ENCODE assay signal across 14 cellular contexts in genomic region chr17:3959921-3960601, GRCh38. TPM values are rescaled to one million over a fixed set of nuclear protein-coding genes. Genes with fewer than 3 reads are reported as not detected.
DNase-seq lines count a peak whose midpoint lies in the region; ATAC-seq and TF ChIP-seq lines count a peak whose summit lies in the region.
"Had no signal": no experiment of that assay in that cellular context is flagged by ENCODE, and none has a peak within 500 bp of the region (broad histone marks: within the 10 kb centered on the region; RNA-seq: fewer than 3 reads in every experiment).

No MANE protein-coding gene starts in this region.

- WGBS in IMR-90 (ENCODE audit: extremely low coverage in 2 of 2, insufficient read length in 1 of 2), 2 experiments, result 96% methylated on average over 9 of the region's 14 CpGs; no CpG with 5 or more reads in 1 of the 2 experiments

- H3K18ac ChIP-seq in IMR-90 (ENCODE audit: low read depth, low read length), result no peak overlapping the region; the same call in 1 of the 2 replicates

- peak overlapping the region; percentile 86 for H3K4me3 Mint-ChIP-seq in T-helper 2 cell treated with Interferon-gamma antibody and Interleukin-4, amounts not matched to agents 5 μg/mL and 100 μg/mL, for 36 hours
- H3K4me3 Mint-ChIP-seq in activated naive CD8-positive, alpha-beta T cell treated with anti-CD3 and anti-CD28 coated beads, Interleukin-2, amount 50 U/mL, for 24 hours, result peak overlapping the region; percentile 48
- peak overlapping the region; percentile 61 for H3K4me3 Mint-ChIP-seq in natural killer cell treated with Interleukin-12 subunit alpha and Interleukin-12 subunit beta and Interleukin-15 and Interleukin-18, amount 100 ng/mL, for 72 hours

- H2BK20ac ChIP-seq in IMR-90 (ENCODE audit: low read depth, low read length), result peak overlapping the region; percentile 11; the same call in 1 of the 2 replicates

- H3K9me3 ChIP-seq in IMR-90 (ENCODE audit: control insufficient read depth, insufficient read depth, low read length) (no peaks in the 10 kb centered on the region), WERI-Rb-1 (ENCODE audit: severe bottlenecking) (no peaks in the 10 kb centered on the region)
- H3K9me3 ChIP-seq: vagina had no signal

- H4K20me1 ChIP-seq in IMR-90 (ENCODE audit: insufficient read depth, low read length), result no peaks in the 10 kb centered on the region; the same call in 1 of the 2 replicates

- H3K4me3 ChIP-seq in IMR-90 (ENCODE audit: insufficient read depth, low read depth, low read length), result no peak overlapping the region
- no peak overlapping the region for H3K4me3 ChIP-seq in WERI-Rb-1 (ENCODE audit: low read depth, low read length)
- H3K4me3 ChIP-seq: vagina had no signal

- H3K27me3 ChIP-seq in IMR-90 (ENCODE audit: control insufficient read depth, insufficient read depth, low read length) (peaks cover 30% of the 10 kb centered on the region), WERI-Rb-1 (ENCODE audit: insufficient read depth, low read depth, severe bottlenecking) (no peaks in the 10 kb centered on the region)
- H3K27me3 ChIP-seq: vagina had no signal

- peaks cover 10% of the 10 kb centered on the region for H3K9me1 ChIP-seq in IMR-90 (ENCODE audit: insufficient read depth, low read length)

- peak overlapping the region; percentile 36; the same call in 1 of the 2 replicates for H4K91ac ChIP-seq in IMR-90 (ENCODE audit: insufficient read depth, low read depth, low read length)

- H2AK5ac ChIP-seq in IMR-90 (ENCODE audit: low read depth, low read length), result peak overlapping the region; percentile 29

- intact Hi-C loops in IMR-90 (cut with micrococcal nuclease), result no loop called here

- H3K4me1 ChIP-seq in IMR-90 (ENCODE audit: control insufficient read depth, insufficient read depth, low read length), result peaks cover 17% of the 10 kb centered on the region

- H4K8ac ChIP-seq in IMR-90 (ENCODE audit: low read depth in 2 of 2, low read length in 2 of 2), result no peak overlapping the region

- no TSS peak for BruUV-seq in IMR-90 (replicated peaks; lab: Mats Ljungman, UMichigan)

- no peaks in the 10 kb centered on the region for H3K79me1 ChIP-seq in IMR-90 (ENCODE audit: low read depth in 1 of 2, low read length in 2 of 2)

- no peak for TF ChIP-seq CTCF in IMR-90 (conservative IDR thresholded peaks at IDR 0.05; ENCODE audit: low read depth, low read length)
- TF ChIP-seq CTCF in WERI-Rb-1 (IDR thresholded peaks at IDR 0.05; ENCODE audit: low read depth, low read length), result no peak

- ATAC-seq in IMR-90 (ENCODE audit: low read depth) (no peak), HG03342 (IDR thresholded peaks at IDR 0.05; ENCODE audit: unreplicated experiment) (no peak)
- no peak for ATAC-seq in activated naive CD8-positive, alpha-beta T cell treated with anti-CD3 and anti-CD28 coated beads, Interleukin-2, amount 50 U/mL, for 24 hours
- ATAC-seq in natural killer cell treated with Interleukin-12 subunit alpha and Interleukin-12 subunit beta and Interleukin-15 and Interleukin-18, amount 100 ng/mL, for 72 hours, result no peak

- H3K27ac Mint-ChIP-seq in T-helper 2 cell treated with Interferon-gamma antibody and Interleukin-4, amounts not matched to agents 5 μg/mL and 100 μg/mL, for 36 hours, result peak overlapping the region; percentile 63
- H3K27ac Mint-ChIP-seq in activated naive CD8-positive, alpha-beta T cell treated with anti-CD3 and anti-CD28 coated beads, Interleukin-2, amount 50 U/mL, for 24 hours, result peak overlapping the region; percentile 39
- peak overlapping the region; percentile 69 to 80 for H3K27ac Mint-ChIP-seq in natural killer cell treated with Interleukin-12 subunit alpha and Interleukin-12 subunit beta and Interleukin-15 and Interleukin-18, amount 100 ng/mL, for 72 hours

- in situ Hi-C loops in IMR-90 (cut with MboI; ENCODE audit: low sequenced_read_pairs), result no loop called here

- H3K9ac ChIP-seq in IMR-90 (ENCODE audit: low read depth, low read length), result no peak overlapping the region
- H3K9ac ChIP-seq: KMS-11 had no signal

- peaks cover 46% of the 10 kb centered on the region for H3K4me1 Mint-ChIP-seq in T-helper 2 cell treated with Interferon-gamma antibody and Interleukin-4, amounts not matched to agents 5 μg/mL and 100 μg/mL, for 36 hours (ENCODE audit: low read depth)
- H3K4me1 Mint-ChIP-seq in activated naive CD8-positive, alpha-beta T cell treated with anti-CD3 and anti-CD28 coated beads, Interleukin-2, amount 50 U/mL, for 24 hours, result peaks cover 70% of the 10 kb centered on the region
- peaks cover 53% of the 10 kb centered on the region in 2 donors for H3K4me1 Mint-ChIP-seq in natural killer cell treated with Interleukin-12 subunit alpha and Interleukin-12 subunit beta and Interleukin-15 and Interleukin-18, amount 100 ng/mL, for 72 hours (ENCODE audit: low read depth in 2 of 2)

- dilution Hi-C loops in IMR-90 (cut with HindIII; ENCODE audit: low sequenced_read_pairs, unreplicated experiment), result no loop called here

- peak overlapping the region; percentile 14; the same call in 1 of the 2 replicates for H2BK120ac ChIP-seq in IMR-90 (ENCODE audit: low read depth, low read length)

- peak overlapping the region; percentile 35 for H3K4ac ChIP-seq in IMR-90 (ENCODE audit: low read depth, low read length)

- H3K23ac ChIP-seq in IMR-90 (ENCODE audit: low read depth, low read length), result no peak overlapping the region

- no peak overlapping the region for H2BK5ac ChIP-seq in IMR-90 (ENCODE audit: low read depth, low read length, poor library complexity, severe bottlenecking)

- no peak for TF ChIP-seq POLR2A in IMR-90 (IDR thresholded peaks at IDR 0.05; ENCODE audit: low read depth, low read length)

- CTCF ChIA-PET in IMR-90 (lab: Yijun Ruan, JAX), result interaction anchor here (0.6 kb wide), 1 partner anchor 24 kb away, joined by 3 read pairs; no protein-coding TSS in a partner anchor

- 0 out of 2 replicates have a peak overlapping the region, but pooled peaks have one; percentile 1 for H3K14ac ChIP-seq in IMR-90 (replicated peaks; ENCODE audit: low read depth, low read length)

- H3K4me2 ChIP-seq in IMR-90 (ENCODE audit: low read depth, low read length), result no peak overlapping the region

- H3K27ac ChIP-seq in IMR-90 (ENCODE audit: insufficient read depth, low read length) (no peak overlapping the region), WERI-Rb-1 (no peak overlapping the region)
- H3K27ac ChIP-seq: KMS-11, vagina had no signal

- no peak overlapping the region for H4K5ac ChIP-seq in IMR-90 (ENCODE audit: low read depth, low read length)

- H3K36me3 ChIP-seq in IMR-90 (ENCODE audit: control insufficient read depth, insufficient read depth, low read length), result no peaks in the 10 kb centered on the region
- no peaks in the 10 kb centered on the region for H3K36me3 ChIP-seq in WERI-Rb-1
- H3K36me3 ChIP-seq: vagina had no signal

- no peak for TF ChIP-seq RAD21 in IMR-90 (IDR thresholded peaks at IDR 0.05; ENCODE audit: low read length)

- H3K27me3 Mint-ChIP-seq in T-helper 2 cell treated with Interferon-gamma antibody and Interleukin-4, amounts not matched to agents 5 μg/mL and 100 μg/mL, for 36 hours (ENCODE audit: low read depth), result no peaks in the 10 kb centered on the region
- H3K27me3 Mint-ChIP-seq in activated naive CD8-positive, alpha-beta T cell treated with anti-CD3 and anti-CD28 coated beads, Interleukin-2, amount 50 U/mL, for 24 hours, result no peaks in the 10 kb centered on the region
- no peaks in the 10 kb centered on the region for H3K27me3 Mint-ChIP-seq in natural killer cell treated with Interleukin-12 subunit alpha and Interleukin-12 subunit beta and Interleukin-15 and Interleukin-18, amount 100 ng/mL, for 72 hours

- H3K56ac ChIP-seq in IMR-90 (ENCODE audit: extremely low read depth, insufficient read depth, low read length), result no peak overlapping the region

- no peak overlapping the region for H2AFZ ChIP-seq in IMR-90 (replicated peaks; ENCODE audit: low read length, poor library complexity)

- peaks cover 42% of the 10 kb centered on the region for H3K36me3 Mint-ChIP-seq in T-helper 2 cell treated with Interferon-gamma antibody and Interleukin-4, amounts not matched to agents 5 μg/mL and 100 μg/mL, for 36 hours (ENCODE audit: low read depth)
- peaks cover 4% of the 10 kb centered on the region for H3K36me3 Mint-ChIP-seq in activated naive CD8-positive, alpha-beta T cell treated with anti-CD3 and anti-CD28 coated beads, Interleukin-2, amount 50 U/mL, for 24 hours (ENCODE audit: low read depth)
- no peaks in the 10 kb centered on the region for H3K36me3 Mint-ChIP-seq in natural killer cell treated with Interleukin-12 subunit alpha and Interleukin-12 subunit beta and Interleukin-15 and Interleukin-18, amount 100 ng/mL, for 72 hours

- POLR2A ChIA-PET in IMR-90 (lab: Charles Lee; ENCODE audit: unreplicated experiment), result no interaction called here

- no peak overlapping the region for H2AK9ac ChIP-seq in IMR-90 (replicated peaks; ENCODE audit: low read depth, low read length, poor library complexity)

- no peaks in the 10 kb centered on the region for H3K9me3 Mint-ChIP-seq in T-helper 2 cell treated with Interferon-gamma antibody and Interleukin-4, amounts not matched to agents 5 μg/mL and 100 μg/mL, for 36 hours
- H3K9me3 Mint-ChIP-seq in activated naive CD8-positive, alpha-beta T cell treated with anti-CD3 and anti-CD28 coated beads, Interleukin-2, amount 50 U/mL, for 24 hours, result no peaks in the 10 kb centered on the region
- no peaks in the 10 kb centered on the region for H3K9me3 Mint-ChIP-seq in natural killer cell treated with Interleukin-12 subunit alpha and Interleukin-12 subunit beta and Interleukin-15 and Interleukin-18, amount 100 ng/mL, for 72 hours

- no peak for DNase-seq in T-helper 2 cell treated with Interferon-gamma antibody and Interleukin-4, amounts not matched to agents 5 μg/mL and 100 μg/mL, for 36 hours (ENCODE audit: low spot score)
- DNase-seq in T-helper 2 cell, result no peak
- DNase-seq in IMR-90, result no peak
- DNase-seq in activated naive CD8-positive, alpha-beta T cell treated with anti-CD3 and anti-CD28 coated beads, Interleukin-2, amount 50 U/mL, for 24 hours, result no peak
- DNase-seq in natural killer cell treated with Interleukin-12 subunit alpha and Interleukin-12 subunit beta and Interleukin-15 and Interleukin-18, amount 100 ng/mL, for 72 hours (ENCODE audit: low spot score), result no peak
- DNase-seq in DMS153 (lab: John Stamatoyannopoulos, UW), result no peak
- DNase-seq in WERI-Rb-1, result no peak
- DNase-seq: ACHN, activated gamma-delta T cell, RPMI8226 had no signal

- H2BK15ac ChIP-seq in IMR-90 (ENCODE audit: low read depth, low read length), result peak overlapping the region; percentile 41; the same call in 1 of the 3 replicates

RNA-seq across cellular contexts. Expression of gene ATP2A3, which starts 4.2 kb away (rescaled TPM):
- total RNA-seq in IMR-90 (2012; rRNA removed), result 0.18 and 0.28 TPM in 2 replicates
- polyA plus RNA-seq in IMR-90 (2012; rRNA removed), result 0.63 and 0.76 TPM in 2 replicates
- polyA plus RNA-seq in IMR-90 (2012; cell fraction: cytosol; rRNA removed), result 0.56 and 1.3 TPM in 2 replicates
- 2.3 and 3.6 TPM in 2 replicates for polyA plus RNA-seq in IMR-90 (2012; cell fraction: nucleus; rRNA removed; ENCODE audit: low replicate concordance)
- total RNA-seq in natural killer cell treated with Interleukin-12 subunit alpha and Interleukin-12 subunit beta and Interleukin-15 and Interleukin-18, amount 100 ng/mL, for 72 hours, result 100 to 1,000 TPM; 125 to 234 TPM

RNA-seq across cellular contexts. Expression of gene P2RX1, which starts 43.8 kb away (rescaled TPM):
- not detected in 2 replicates for total RNA-seq in IMR-90 (2012; rRNA removed)
- not detected in 2 replicates for polyA plus RNA-seq in IMR-90 (2012; rRNA removed)
- not detected in 2 replicates for polyA plus RNA-seq in IMR-90 (2012; cell fraction: cytosol; rRNA removed)
- polyA plus RNA-seq in IMR-90 (2012; cell fraction: nucleus; rRNA removed; ENCODE audit: low replicate concordance), result 0.09 and 0.10 TPM in 2 replicates
- 1 to 10 TPM; 3.9 TPM for total RNA-seq in natural killer cell treated with Interleukin-12 subunit alpha and Interleukin-12 subunit beta and Interleukin-15 and Interleukin-18, amount 100 ng/mL, for 72 hours
- total RNA-seq: kidney epithelial cell had no signal

Comparison
In these comparisons a context has a peak if more than half of its experiments do, and no peak if none do; other contexts are left out.
1. RNA of gene ATP2A3, which starts 4.2 kb away (total RNA-seq): 125 to 234 TPM in natural killer cell treated with Interleukin-12 subunit alpha and Interleukin-12 subunit beta and Interleukin-15 and Interleukin-18, amount 100 ng/mL, for 72 hours; 0.18 to 0.28 TPM in IMR-90; every median in the first group is over 10 times any median in the second.
2. Peak in every context shown above with its lines, with median percentiles within 50 percentile points of each other: H3K27ac Mint-ChIP-seq and H3K4me3 Mint-ChIP-seq.